ENCODE assay signal across 8 cellular contexts in the genomic region with DNA sequence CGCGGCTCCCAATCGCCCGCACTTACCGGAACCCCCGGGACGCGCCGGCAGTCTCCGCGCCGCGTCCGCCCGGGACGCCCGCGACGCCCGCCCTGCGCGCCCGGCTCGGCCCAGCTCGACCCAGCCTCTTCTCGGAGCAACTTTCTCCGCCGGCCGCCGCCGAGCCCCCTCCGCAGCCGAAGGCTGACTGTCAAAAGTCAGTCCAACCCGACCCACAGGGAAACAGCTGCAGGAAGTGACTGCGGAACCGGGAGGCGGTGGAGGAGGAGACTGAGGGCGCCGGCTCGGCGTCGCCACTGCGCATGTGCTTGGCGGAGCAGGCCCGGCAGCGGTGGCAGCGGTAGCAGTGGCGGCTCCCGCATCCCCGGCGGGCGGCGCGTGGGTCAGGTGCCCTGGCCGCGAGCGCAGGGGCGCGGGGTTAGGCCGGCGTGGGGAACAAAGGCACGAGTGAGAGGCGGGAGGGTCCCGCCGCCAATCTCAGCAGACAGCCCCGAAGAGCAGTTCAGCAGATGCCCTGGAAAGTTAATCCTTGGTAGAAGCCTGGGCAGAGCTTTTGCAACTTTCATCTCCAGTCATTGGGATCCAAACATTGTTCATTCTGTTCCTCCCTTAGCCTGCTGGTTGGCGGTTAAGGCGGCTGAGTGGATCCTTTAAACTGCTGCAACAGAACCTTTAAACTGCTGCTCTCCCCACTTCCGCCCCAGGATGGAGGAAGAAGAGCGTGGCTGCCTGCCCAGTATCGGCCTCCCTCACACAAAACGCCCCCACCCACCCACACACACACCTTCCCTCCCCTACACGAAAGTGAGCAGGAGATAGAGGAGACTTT. TPM values are rescaled to one million over a fixed set of nuclear protein-coding genes. Genes with fewer than 3 reads are reported as not detected.
DNase-seq lines count a peak whose midpoint lies in the region; ATAC-seq and TF ChIP-seq lines count a peak whose summit lies in the region.

A gene with protein sequence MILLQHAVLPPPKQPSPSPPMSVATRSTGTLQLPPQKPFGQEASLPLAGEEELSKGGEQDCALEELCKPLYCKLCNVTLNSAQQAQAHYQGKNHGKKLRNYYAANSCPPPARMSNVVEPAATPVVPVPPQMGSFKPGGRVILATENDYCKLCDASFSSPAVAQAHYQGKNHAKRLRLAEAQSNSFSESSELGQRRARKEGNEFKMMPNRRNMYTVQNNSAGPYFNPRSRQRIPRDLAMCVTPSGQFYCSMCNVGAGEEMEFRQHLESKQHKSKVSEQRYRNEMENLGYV (minus strand): TSS at position 241 of the 829 bp plus-strand sequence. CDS start 4,057 bp downstream, outside the sequence.

- peak; percentile 94 for TF ChIP-seq POLR2A in GM19099 (IDR thresholded peaks at IDR 0.05; ENCODE audit: extremely low read depth, insufficient read length, low read depth)

- H3K9me3 ChIP-seq in colonic mucosa: no peaks in the 10 kb centered on the region

- H3K27ac ChIP-seq in colonic mucosa: peak within 1 kb of the TSS; percentile 81

- peak; percentile 48 for ATAC-seq in HG03378 (IDR thresholded peaks at IDR 0.05; ENCODE audit: unreplicated experiment)
- ATAC-seq in left lobe of liver: peak; percentile 99

- peak within 1 kb of the TSS; percentile 99 for H3K4me3 ChIP-seq in colonic mucosa

- peaks cover 3% of the 10 kb centered on the region for H3K4me1 ChIP-seq in colonic mucosa

- H3K27me3 ChIP-seq in colonic mucosa: no peaks in the 10 kb centered on the region

- no peak for TF ChIP-seq CTCF in colonic mucosa (IDR thresholded peaks at IDR 0.05)

- intact Hi-C loops in colonic mucosa (cut with DNase I): no loop called here

- DNase-seq in AML-193 (lab: John Stamatoyannopoulos, UW): peak; percentile 63 to 75
- DNase-seq in NCI-H510A (lab: John Stamatoyannopoulos, UW): peak; percentile 32
- peak; percentile 82 to 86 for DNase-seq in activated CD4-positive, alpha-beta T cell treated with anti-CD3 and anti-CD28 coated beads for 4 hours
- DNase-seq in colonic mucosa: peak; percentile 90
- DNase-seq in left lobe of liver (ENCODE audit: low spot score): peak; percentile 90
- peak; percentile 83 for DNase-seq in stimulated activated CD4-positive, alpha-beta T cell treated with anti-CD3 and anti-CD28 coated beads, Interleukin-2, amount 100 ng/mL, for 4 hours (ENCODE audit: low read depth)

- peak within 1 kb of the TSS; percentile 86 to 87 for H3K9ac ChIP-seq in colonic mucosa (ENCODE audit: low read depth in 2 of 2, low read length in 2 of 2)

- no peaks in the 10 kb centered on the region for H3K36me3 ChIP-seq in colonic mucosa

RNA-seq across cellular contexts. Expression of the gene that starts here (rescaled TPM):
- total RNA-seq in colonic mucosa (10 to 100 TPM in 1 of 2 donors, 1 to 10 TPM in 1; 9.6 to 12.7 TPM), left lobe of liver (6.8 TPM)

Comparison
In these comparisons a context has a peak if more than half of its experiments do, and no peak if none do; other contexts are left out.
1. Peak in every context shown above with its lines: DNase-seq, ATAC-seq, H3K4me3 ChIP-seq and H3K27ac ChIP-seq.
2. DNase-seq: peak in every context shown above with its lines; median percentile 90 in colonic mucosa; 90 in left lobe of liver; 84 in activated CD4-positive, alpha-beta T cell treated with anti-CD3 and anti-CD28 coated beads for 4 hours; 83 in stimulated activated CD4-positive, alpha-beta T cell treated with anti-CD3 and anti-CD28 coated beads, Interleukin-2, amount 100 ng/mL, for 4 hours; 69 in AML-193; 32 in NCI-H510A.